Comparison of ENCODE assay signal across 1 cellular context in genomic region chr20:57568960-57569359, GRCh38.
A peak's percentile ranks its signal among the peaks of the same experiment; 100 is the strongest.
TF ChIP-seq lines count a peak whose summit lies in the region.

No MANE protein-coding gene starts in this region.

TF ChIP-seq in HepG2, 621 proteins besides CTCF, POLR2A, EP300 and RAD21 (continued from another document):
- TF ChIP-seq FOXO4 (CRISPR knock-in tag; conservative IDR thresholded peaks at IDR 0.05), result 0 out of 2 replicates have a peak, but pooled peaks have one; percentile 56
- no peak for TF ChIP-seq ZNF552 (CRISPR knock-in tag; IDR thresholded peaks at IDR 0.05; ENCODE audit: borderline replicate concordance)
- TF ChIP-seq U2AF2 (IDR thresholded peaks at IDR 0.05; ENCODE audit: low read depth, low read length), result no peak
- TF ChIP-seq ZNF510 (CRISPR knock-in tag; IDR thresholded peaks at IDR 0.05; ENCODE audit: low read depth), result no peak
- no peak for TF ChIP-seq ZBTB7A (CRISPR knock-in tag; IDR thresholded peaks at IDR 0.05)
- no peak for TF ChIP-seq DDIT3 (CRISPR knock-in tag; IDR thresholded peaks at IDR 0.05)
- 0 out of 2 replicates have a peak, but pooled peaks have one; percentile 37 for TF ChIP-seq GZF1 (CRISPR knock-in tag; IDR thresholded peaks at IDR 0.05)
- TF ChIP-seq SIX1 (CRISPR knock-in tag; IDR thresholded peaks at IDR 0.05; ENCODE audit: borderline replicate concordance), result no peak
- 0 out of 2 replicates have a peak, but pooled peaks have one; percentile 13 for TF ChIP-seq ZNF280D (CRISPR knock-in tag; IDR thresholded peaks at IDR 0.05)
- TF ChIP-seq HBP1 (CRISPR knock-in tag; IDR thresholded peaks at IDR 0.05; ENCODE audit: low read depth), result no peak
